ENCODE assay signal across 22 cellular contexts in genomic region chr20:23645575-23645974, GRCh38. TPM values are rescaled to one million over a fixed set of nuclear protein-coding genes. Genes with fewer than 3 reads are reported as not detected.
DNase-seq lines count a peak whose midpoint lies in the region; ATAC-seq, FAIRE-seq and TF ChIP-seq lines count a peak whose summit lies in the region.
"Had no signal": no experiment of that assay in that cellular context is flagged by ENCODE, and none has a peak within 500 bp of the region (broad histone marks: within the 10 kb centered on the region; RNA-seq: fewer than 3 reads in every experiment).

No MANE protein-coding gene starts in this region.

- H3K4me3 ChIP-seq in K562 (no peak overlapping the region), endodermal cell (ENCODE audit: low read length) (no peak overlapping the region)
- H3K4me3 ChIP-seq: SJCRH30 had no signal

- ATAC-seq in GM18498 (IDR thresholded peaks at IDR 0.05; ENCODE audit: unreplicated experiment) (peak; percentile 54), GM19463 (IDR thresholded peaks at IDR 0.05; ENCODE audit: unreplicated experiment) (peak; percentile 44), HG02884 (IDR thresholded peaks at IDR 0.05; ENCODE audit: unreplicated experiment) (peak; percentile 44), K562 (no peak), HG03571 (IDR thresholded peaks at IDR 0.05; ENCODE audit: unreplicated experiment) (no peak)
- ATAC-seq: HCT116 had no signal

- no peaks in the 10 kb centered on the region for H4K20me1 ChIP-seq in K562 (replicated peaks; ENCODE audit: control insufficient read depth, insufficient read depth, low read length)

- in situ Hi-C loops in K562 (cut with MboI) = no loop called here

- TF ChIP-seq EP300 in K562 (IDR thresholded peaks at IDR 0.05; ENCODE audit: low read length) = no peak

- H3K4me3 Mint-ChIP-seq in endodermal cell = no peak overlapping the region
- H3K4me3 Mint-ChIP-seq: CD14-positive monocyte had no signal

- no peaks in the 10 kb centered on the region for H3K36me3 Mint-ChIP-seq in endodermal cell (ENCODE audit: low read depth)
- H3K36me3 Mint-ChIP-seq: CD14-positive monocyte had no signal

- H3K9ac ChIP-seq in K562 (ENCODE audit: insufficient read depth in 1 of 2, low read depth in 2 of 2, low read length in 2 of 2) (no peak overlapping the region), endodermal cell (ENCODE audit: extremely low read depth, low read length, poor library complexity, severe bottlenecking) (no peak overlapping the region)

- no peak for TF ChIP-seq CTCF in K562 (IDR thresholded peaks at IDR 0.05 in 2 of 3, conservative IDR thresholded peaks at IDR 0.05 in 1 of 3; ENCODE audit: insufficient read depth in 2 of 3, low read depth in 1 of 3, low read length in 3 of 3)
- no peak for TF ChIP-seq CTCF in endodermal cell (conservative IDR thresholded peaks at IDR 0.05)

- no peak overlapping the region for H3K27ac Mint-ChIP-seq in endodermal cell

- TF ChIP-seq RAD21 in K562 (CRISPR knock-in tag; conservative IDR thresholded peaks at IDR 0.05 in 1 of 2, IDR thresholded peaks at IDR 0.05 in 1 of 2) = no peak

- H3K9me3 ChIP-seq in K562 (replicated peaks; ENCODE audit: control insufficient read depth, insufficient read depth, low read depth, low read length) (no peaks in the 10 kb centered on the region), endodermal cell (ENCODE audit: control insufficient read depth, low read length) (no peaks in the 10 kb centered on the region)
- H3K9me3 ChIP-seq: SJCRH30 had no signal

- no peak overlapping the region for H2AFZ ChIP-seq in K562 (ENCODE audit: low read depth, low read length)

- CTCF ChIA-PET in K562 (lab: Yijun Ruan, JAX; ENCODE audit: low intra/inter-chr PET ratio) = no interaction called here

- no peaks in the 10 kb centered on the region for H3K9me3 Mint-ChIP-seq in endodermal cell

- peaks cover 4% of the 10 kb centered on the region for H3K27me3 Mint-ChIP-seq in endodermal cell (ENCODE audit: insufficient read depth)

- H3K9me1 ChIP-seq in K562 (ENCODE audit: control insufficient read depth, insufficient read depth, low read length) = no peaks in the 10 kb centered on the region

- intact Hi-C loops in K562 (cut with micrococcal nuclease) = no loop called here

- POLR2A ChIA-PET in K562 (lab: Yijun Ruan, JAX) = no interaction called here

- H3K4me1 ChIP-seq in K562 (replicated peaks in 1 of 2; ENCODE audit: control insufficient read depth in 2 of 2, insufficient read depth in 2 of 2, low read length in 2 of 2) (no peaks in the 10 kb centered on the region), endodermal cell (ENCODE audit: control insufficient read depth, insufficient read depth, low read length) (peaks cover 4% of the 10 kb centered on the region)
- H3K4me1 ChIP-seq: SJCRH30 had no signal

- DNase-seq in K562 (ENCODE audit: extremely low read depth in 1 of 4, low spot score in 3 of 4) (no peak), activated T-cell treated with anti-CD3 and anti-CD28 coated beads for 4 hours (no peak), endodermal cell (no peak), Ammon's horn (ENCODE audit: low spot score) (no peak)
- DNase-seq: DMS53, KBM-7, NCI-H1092, NCI-H1694, NCI-H2107, NCI-H226, NCI-H526, OCI-M1, SJCRH30 had no signal

- no peak for FAIRE-seq in K562 (lab: Jason Lieb, UNC)
- FAIRE-seq: A204.1 had no signal

- no peak overlapping the region for H3K4me2 ChIP-seq in K562 (ENCODE audit: insufficient read depth, low read length)

- no TSS peak for BruUV-seq in K562 (replicated peaks; lab: Mats Ljungman, UMichigan)

- 30% methylated on average over 1 of the region's 1 CpG for WGBS in K562 (ENCODE audit: insufficient coverage, low coverage, missing lambda C conversion rate)
- WGBS in endodermal cell (ENCODE audit: insufficient coverage in 1 of 2, insufficient read length in 1 of 2), 2 experiments = 93 to 100% methylated on average over 1 of the region's 1 CpG

- no peaks in the 10 kb centered on the region for H3K36me3 ChIP-seq in K562 (ENCODE audit: control insufficient read depth, insufficient read depth, low read length)
- H3K36me3 ChIP-seq in endodermal cell (ENCODE audit: control insufficient read depth, insufficient read depth, low read length) = no peaks in the 10 kb centered on the region
- H3K36me3 ChIP-seq: SJCRH30 had no signal

- no peak for TF ChIP-seq POLR2A in K562 (conservative IDR thresholded peaks at IDR 0.05)

- no peaks in the 10 kb centered on the region for H3K79me2 ChIP-seq in K562 (ENCODE audit: control insufficient read depth, insufficient read depth, low read length)

- H3K27me3 ChIP-seq in K562 (ENCODE audit: control insufficient read depth in 2 of 2, insufficient read depth in 2 of 2, low read length in 2 of 2) = no peaks in the 10 kb centered on the region
- H3K27me3 ChIP-seq in endodermal cell (ENCODE audit: control insufficient read depth, insufficient read depth, low read length, poor library complexity, severe bottlenecking) = no peaks in the 10 kb centered on the region
- H3K27me3 ChIP-seq: SJCRH30 had no signal

- peaks cover 2% of the 10 kb centered on the region for H3K4me1 Mint-ChIP-seq in endodermal cell

- H3K27ac ChIP-seq in K562 (ENCODE audit: extremely low read depth, low read depth, low read length) = no peak overlapping the region
- no peak overlapping the region for H3K27ac ChIP-seq in endodermal cell (ENCODE audit: low read depth, low read length)
- H3K27ac ChIP-seq: RWPE1, SJCRH30 had no signal

TF ChIP-seq in K562, 482 proteins besides CTCF, POLR2A, EP300 and RAD21:
- TF ChIP-seq HNRNPL (IDR thresholded peaks at IDR 0.05; ENCODE audit: low read depth, low read length) (no peak), RBM25 (IDR thresholded peaks at IDR 0.05; ENCODE audit: low read depth, low read length, severe bottlenecking) (peak; percentile 37)

RNA-seq across cellular contexts. Expression of gene CST3, which starts 7.8 kb away (rescaled TPM):
- total RNA-seq in K562 (2011; cell fraction: chromatin; rRNA removed; ENCODE audit: low replicate concordance) = 9.8 and 40.0 TPM in 2 replicates
- 96.9 and 115 TPM in 2 replicates for total RNA-seq in K562 (2011; cell fraction: nucleolus; rRNA removed)
- total RNA-seq in K562 (2011; cell fraction: nucleoplasm; rRNA removed) = 57.6 and 64.2 TPM in 2 replicates
- total RNA-seq in K562 (2014; rRNA removed) (66.7 and 81.2 TPM in 2 replicates), K562 (2014; rRNA removed; fragmentation: Illumina TruSeq; extraction: Trizol) (14.8 and 23.1 TPM in 2 replicates), K562 (2015; rRNA removed; fragmentation: Illumina TruSeq; extraction: Trizol) (42.9 and 48.5 TPM in 2 replicates), K562 (2021) (111 and 113 TPM in 2 replicates), endodermal cell (100 to 1,000 TPM; 131 to 177 TPM)
- polyA plus RNA-seq in K562 (2011; rRNA removed) (46.6 and 83.5 TPM in 2 replicates), K562 (2014; fragmentation: Illumina TruSeq; extraction: Trizol) (52.1 and 55.2 TPM in 2 replicates), K562 (2014; fragmentation: Nextera tagmentation; extraction: Ambion mirVana) (10 to 100 TPM in 1 of 2 experiments, 1 to 10 TPM in 1; 8.7 to 12.4 TPM), K562 (2014; rRNA removed) (103 and 110 TPM in 2 replicates)
- polyA plus RNA-seq in K562 (2011; cell fraction: cytosol; rRNA removed) = 110 and 262 TPM in 2 replicates
- polyA plus RNA-seq in K562 (2011; cell fraction: nucleus; rRNA removed) = 22.3 and 27.1 TPM in 2 replicates
- 114 and 177 TPM in 2 replicates for polyA plus RNA-seq in K562 (2012)
- 20.5 and 29.9 TPM in 2 replicates for polyA minus RNA-seq in K562 (2011; rRNA and poly(A)+ RNA removed)
- polyA minus RNA-seq in K562 (2011; cell fraction: cytosol; rRNA and poly(A)+ RNA removed) = 56.7 and 67.3 TPM in 2 replicates
- polyA minus RNA-seq in K562 (2011; cell fraction: nucleus; rRNA and poly(A)+ RNA removed) = 11.2 and 12.6 TPM in 2 replicates
- polyA plus RNA-seq in endodermal cell (2013, experiment 1 of 2) = 161 TPM
- polyA plus RNA-seq in endodermal cell (2013, experiment 2 of 2) = 145 TPM

RNA-seq across cellular contexts. Expression of gene CST9, which starts 39.9 kb away (rescaled TPM):
- total RNA-seq in K562 (2011; cell fraction: chromatin; rRNA removed; ENCODE audit: low replicate concordance) = not detected in 2 replicates
- not detected in 2 replicates for total RNA-seq in K562 (2011; cell fraction: nucleolus; rRNA removed)
- 0.38 TPM in 1 of 2 replicates, not detected in the other for total RNA-seq in K562 (2011; cell fraction: nucleoplasm; rRNA removed)
- total RNA-seq in K562 (2014; rRNA removed) (not detected in 2 replicates), K562 (2014; rRNA removed; fragmentation: Illumina TruSeq; extraction: Trizol) (not detected in 2 replicates), K562 (2015; rRNA removed; fragmentation: Illumina TruSeq; extraction: Trizol) (not detected in 2 replicates), K562 (2021) (not detected in 2 replicates), endodermal cell (not detected)
- polyA plus RNA-seq in K562 (2011; rRNA removed) (not detected in 2 replicates), K562 (2014; fragmentation: Illumina TruSeq; extraction: Trizol) (not detected in 2 replicates), K562 (2014; fragmentation: Nextera tagmentation; extraction: Ambion mirVana) (not detected), K562 (2014; rRNA removed) (not detected in 2 replicates)
- not detected in 2 replicates for polyA plus RNA-seq in K562 (2011; cell fraction: cytosol; rRNA removed)
- not detected in 2 replicates for polyA plus RNA-seq in K562 (2011; cell fraction: nucleus; rRNA removed)
- polyA plus RNA-seq in K562 (2012) = not detected in 2 replicates
- polyA minus RNA-seq in K562 (2011; rRNA and poly(A)+ RNA removed) = not detected in 2 replicates
- polyA minus RNA-seq in K562 (2011; cell fraction: cytosol; rRNA and poly(A)+ RNA removed) = not detected in 2 replicates
- not detected in 2 replicates for polyA minus RNA-seq in K562 (2011; cell fraction: nucleus; rRNA and poly(A)+ RNA removed)
- polyA plus RNA-seq in endodermal cell (2013, experiment 1 of 2) = not detected
- polyA plus RNA-seq in endodermal cell (2013, experiment 2 of 2) = not detected
- total RNA-seq: MCF 10A, SJCRH30 had no signal

RNA-seq across cellular contexts. Expression of gene CST4, which starts 43.3 kb away (rescaled TPM):
- not detected in 2 replicates for total RNA-seq in K562 (2011; cell fraction: chromatin; rRNA removed; ENCODE audit: low replicate concordance)
- not detected in 2 replicates for total RNA-seq in K562 (2011; cell fraction: nucleolus; rRNA removed)
- total RNA-seq in K562 (2011; cell fraction: nucleoplasm; rRNA removed) = not detected in 2 replicates
- total RNA-seq in K562 (2014; rRNA removed) (not detected in 2 replicates), K562 (2014; rRNA removed; fragmentation: Illumina TruSeq; extraction: Trizol) (not detected in 2 replicates), K562 (2015; rRNA removed; fragmentation: Illumina TruSeq; extraction: Trizol) (not detected in 2 replicates), K562 (2021) (not detected in 2 replicates), endodermal cell (1 to 10 TPM; 2.0 to 2.3 TPM)
- polyA plus RNA-seq in K562 (2011; rRNA removed) (not detected in 2 replicates), K562 (2014; fragmentation: Illumina TruSeq; extraction: Trizol) (not detected in 2 replicates), K562 (2014; fragmentation: Nextera tagmentation; extraction: Ambion mirVana) (not detected), K562 (2014; rRNA removed) (not detected in 2 replicates)
- not detected in 2 replicates for polyA plus RNA-seq in K562 (2011; cell fraction: cytosol; rRNA removed)
- polyA plus RNA-seq in K562 (2011; cell fraction: nucleus; rRNA removed) = not detected in 2 replicates
- not detected in 2 replicates for polyA plus RNA-seq in K562 (2012)
- not detected in 2 replicates for polyA minus RNA-seq in K562 (2011; rRNA and poly(A)+ RNA removed)
- not detected in 2 replicates for polyA minus RNA-seq in K562 (2011; cell fraction: cytosol; rRNA and poly(A)+ RNA removed)
- not detected in 2 replicates for polyA minus RNA-seq in K562 (2011; cell fraction: nucleus; rRNA and poly(A)+ RNA removed)
- 0.68 TPM for polyA plus RNA-seq in endodermal cell (2013, experiment 1 of 2)
- 0.54 TPM for polyA plus RNA-seq in endodermal cell (2013, experiment 2 of 2)
- total RNA-seq: MCF 10A, SJCRH30 had no signal
- polyA plus RNA-seq: CD14-positive monocyte had no signal

Comparison
In these comparisons a context has a peak if more than half of its experiments do, and no peak if none do; other contexts are left out.
1. ATAC-seq: peak in GM18498 (single experiment), GM19463 (single experiment) and HG02884 (single experiment); none in K562 (single experiment) and HG03571 (single experiment).